8 cellular contexts compared by ENCODE assay signal in the genomic region with DNA sequence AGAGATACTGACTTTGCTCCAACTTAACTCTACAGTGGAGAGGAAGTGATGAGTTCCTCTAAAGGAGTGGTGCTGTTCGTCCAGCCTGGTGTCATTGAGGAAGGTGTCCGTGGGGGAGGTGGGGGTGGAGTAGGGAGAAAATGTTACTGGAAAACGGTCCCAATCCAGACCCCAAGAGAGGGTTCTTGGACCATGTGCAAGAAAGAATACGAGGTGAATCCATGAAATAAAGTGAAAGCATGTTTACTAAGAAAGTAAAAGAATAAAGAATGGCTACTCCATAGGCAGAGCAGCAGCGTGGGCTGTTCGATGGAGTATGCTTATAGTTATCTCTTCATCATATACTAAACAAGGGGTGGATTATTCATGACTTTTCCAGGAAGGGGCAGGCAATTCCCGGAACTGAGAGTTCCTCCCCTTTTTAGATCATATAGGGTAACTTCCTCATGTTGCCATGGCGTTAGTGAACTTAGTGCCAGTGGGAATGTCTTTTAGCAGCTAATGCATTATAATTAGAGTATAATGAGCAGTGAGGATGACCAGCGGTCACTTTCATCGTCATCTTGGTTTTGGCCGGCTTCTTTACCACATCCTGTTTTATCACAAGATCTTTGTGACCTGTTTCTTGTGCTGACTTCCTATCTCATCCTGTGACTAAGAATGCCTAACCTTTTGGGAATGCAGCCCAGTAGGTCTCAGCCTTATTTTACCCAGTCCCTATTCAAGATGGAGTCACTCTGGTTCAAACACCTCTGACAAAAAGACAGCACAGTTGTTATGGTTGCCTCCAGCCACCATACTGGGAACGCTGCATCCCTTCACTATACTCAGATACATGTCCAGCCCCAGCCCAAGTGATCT. TPM values are rescaled to one million over a fixed set of nuclear protein-coding genes. Genes with fewer than 3 reads are reported as not detected.
DNase-seq lines count a peak whose midpoint lies in the region; ATAC-seq, FAIRE-seq and TF ChIP-seq lines count a peak whose summit lies in the region.

No MANE protein-coding gene starts in this region.

- no peak for ATAC-seq in GM21786 (IDR thresholded peaks at IDR 0.05; ENCODE audit: unreplicated experiment)

- DNase-seq in EH (ENCODE audit: low read depth) (peak; percentile 94), T1000 (lab: John Stamatoyannopoulos, UW) (peak; percentile 62), dermis blood vessel endothelial cell (peak; percentile 86), renal cortical epithelial cell (ENCODE audit: low read depth) (peak; percentile 61), NCI-H510A (lab: John Stamatoyannopoulos, UW) (no peak), GM12892 (ENCODE audit: insufficient read length) (no peak), GM10266 (ENCODE audit: extremely low spot score) (no peak)

- no peak for TF ChIP-seq POLR2A in GM12892 (IDR thresholded peaks at IDR 0.05; ENCODE audit: low read depth, low read length)

- FAIRE-seq in GM12892 (lab: Jason Lieb, UNC), result no peak

- no peak for TF ChIP-seq CTCF in GM10266 (IDR thresholded peaks at IDR 0.05; ENCODE audit: control insufficient read depth, insufficient read depth, low read depth, missing control alignments)

RNA-seq across cellular contexts. Expression of a gene that starts 38.6 kb away (rescaled TPM):
- total RNA-seq in dermis blood vessel endothelial cell (0.88 and 6.3 TPM in 2 replicates), renal cortical epithelial cell (0.55 TPM in 1 of 2 replicates, not detected in the other)
- not detected for polyA plus RNA-seq in GM12892 (2012; ENCODE audit: missing spikeins)

Comparison
In these comparisons a context has a peak if more than half of its experiments do, and no peak if none do; other contexts are left out.
1. DNase-seq: peak in EH (single experiment), T1000 (single experiment), dermis blood vessel endothelial cell (single experiment) and renal cortical epithelial cell (single experiment); none in NCI-H510A (single experiment), GM12892 (single experiment) and GM10266 (single experiment).